1 cellular context compared by ENCODE assay signal in genomic region chr3:124858275-124858674, GRCh38.
TF ChIP-seq lines count a peak whose summit lies in the region.

No MANE protein-coding gene starts in this region.

TF ChIP-seq in IMR-90, 13 proteins besides CTCF, POLR2A, EP300 and RAD21:
- TF ChIP-seq MAFK (IDR thresholded peaks at IDR 0.05; ENCODE audit: low read depth, low read length): peak; percentile 82
- no peak for TF ChIP-seq ELK1 (IDR thresholded peaks at IDR 0.05; ENCODE audit: borderline replicate concordance, low read depth, low read length)
- TF ChIP-seq MXI1 (IDR thresholded peaks at IDR 0.05; ENCODE audit: borderline replicate concordance, low read depth, low read length): no peak
